ENCODE assay signal across 12 cellular contexts in genomic region chr14:65073605-65074201, GRCh38. TPM values are rescaled to one million over a fixed set of nuclear protein-coding genes. Genes with fewer than 3 reads are reported as not detected.
DNase-seq lines count a peak whose midpoint lies in the region; ATAC-seq, FAIRE-seq and TF ChIP-seq lines count a peak whose summit lies in the region.
"Had no signal": no experiment of that assay in that cellular context is flagged by ENCODE, and none has a peak within 500 bp of the region (broad histone marks: within the 10 kb centered on the region; RNA-seq: fewer than 3 reads in every experiment).

No MANE protein-coding gene starts in this region.

- in situ Hi-C loops in K562 (cut with MboI) = no loop called here

- no peaks in the 10 kb centered on the region; the same call in 1 of the 2 replicates for H4K20me1 ChIP-seq in K562 (replicated peaks; ENCODE audit: control insufficient read depth, insufficient read depth, low read length)

- H3K9me3 ChIP-seq in K562 (replicated peaks; ENCODE audit: control insufficient read depth, insufficient read depth, low read depth, low read length) (no peaks in the 10 kb centered on the region), small intestine (ENCODE audit: control insufficient read depth, low read depth) (no peaks in the 10 kb centered on the region)
- H3K9me3 ChIP-seq: SJCRH30 had no signal

- H3K9me1 ChIP-seq in K562 (ENCODE audit: control insufficient read depth, insufficient read depth, low read length) = peaks cover 8% of the 10 kb centered on the region

- BruUV-seq in K562 (replicated peaks; lab: Mats Ljungman, UMichigan) = no TSS peak

- CTCF ChIA-PET in K562 (lab: Yijun Ruan, JAX; ENCODE audit: low intra/inter-chr PET ratio) = no interaction called here

- peaks cover 52% of the 10 kb centered on the region; the same call in 2 of the 3 replicates for H3K36me3 ChIP-seq in K562 (ENCODE audit: control insufficient read depth, insufficient read depth, low read length)
- H3K36me3 ChIP-seq in small intestine (ENCODE audit: control insufficient read depth in 2 of 2, insufficient read depth in 2 of 2, low read length in 2 of 2) = peaks cover 2 to 19% of the 10 kb centered on the region in 2 donors

- H2AFZ ChIP-seq in K562 (ENCODE audit: low read depth, low read length) = no peak overlapping the region

- peak; percentile 15 for ATAC-seq in K562
- peak; percentile 20 for ATAC-seq in left lobe of liver
- ATAC-seq in HG03378 (IDR thresholded peaks at IDR 0.05; ENCODE audit: unreplicated experiment) = no peak
- no peak for ATAC-seq in GM18505 (IDR thresholded peaks at IDR 0.05; ENCODE audit: unreplicated experiment)

- H3K27me3 ChIP-seq in K562 (ENCODE audit: control insufficient read depth in 2 of 2, insufficient read depth in 2 of 2, low read length in 2 of 2) (no peaks in the 10 kb centered on the region), small intestine (ENCODE audit: control insufficient read depth in 2 of 2, insufficient read depth in 2 of 2, low read length in 2 of 2) (no peaks in the 10 kb centered on the region)
- H3K27me3 ChIP-seq: brain microvascular endothelial cell, SJCRH30 had no signal

- peak overlapping the region; percentile 40 for H3K27ac ChIP-seq in K562 (ENCODE audit: extremely low read depth, low read depth, low read length)
- peak overlapping the region; percentile 50 to 76 for H3K27ac ChIP-seq in small intestine (ENCODE audit: low read depth in 1 of 2, low read length in 1 of 2)
- H3K27ac ChIP-seq: brain microvascular endothelial cell, SJCRH30 had no signal

- TF ChIP-seq CTCF in K562 (IDR thresholded peaks at IDR 0.05 in 2 of 3, conservative IDR thresholded peaks at IDR 0.05 in 1 of 3; ENCODE audit: insufficient read depth in 2 of 3, low read depth in 1 of 3, low read length in 3 of 3) = no peak

- no peak for TF ChIP-seq EP300 in K562 (IDR thresholded peaks at IDR 0.05; ENCODE audit: low read length)

- H3K79me2 ChIP-seq in K562 (ENCODE audit: control insufficient read depth, insufficient read depth, low read length) = no peaks in the 10 kb centered on the region; the same call in 1 of the 3 replicates

- FAIRE-seq in K562 (lab: Jason Lieb, UNC) (no peak), small intestine (lab: Jason Lieb, UNC) (no peak)

- POLR2A ChIA-PET in K562 (lab: Yijun Ruan, JAX) = interaction anchor here (1.1 kb wide), 1 partner anchor 9 kb away, joined by 6 read pairs; no protein-coding TSS in a partner anchor

- H3K9ac ChIP-seq in K562 (ENCODE audit: insufficient read depth in 1 of 2, low read depth in 2 of 2, low read length in 2 of 2) = peak overlapping the region in 1 of 2 experiments; percentile 30; a peak in 2 of 4 replicates

- intact Hi-C loops in K562 (cut with micrococcal nuclease) = no loop called here

- no peak for TF ChIP-seq RAD21 in K562 (CRISPR knock-in tag; conservative IDR thresholded peaks at IDR 0.05 in 1 of 2, IDR thresholded peaks at IDR 0.05 in 1 of 2)

- H3K4me1 ChIP-seq in K562 (replicated peaks in 1 of 2; ENCODE audit: control insufficient read depth in 2 of 2, insufficient read depth in 2 of 2, low read length in 2 of 2) (peaks cover 17 to 27% of the 10 kb centered on the region in 2 experiments), small intestine (ENCODE audit: control insufficient read depth in 2 of 2, insufficient read depth in 1 of 2, low read depth in 1 of 2, low read length in 1 of 2) (peaks cover 14 to 25% of the 10 kb centered on the region in 2 donors)
- H3K4me1 ChIP-seq: SJCRH30 had no signal

- 0 out of 2 replicates have a peak overlapping the region, but pooled peaks have one; percentile 13 for H3K4me2 ChIP-seq in K562 (ENCODE audit: insufficient read depth, low read length)

- DNase-seq in HT-29 (ENCODE audit: low spot score) (peak; percentile 67), K562 (ENCODE audit: extremely low read depth in 1 of 4, low spot score in 3 of 4) (no peak), left lobe of liver (ENCODE audit: low spot score) (no peak), small intestine (peak; percentile 95), NCI-H1436 (lab: John Stamatoyannopoulos, UW) (no peak)
- DNase-seq: activated T-cell treated with anti-CD3 and anti-CD28 coated beads, Interleukin-2, amount 50 U/mL, for 48 hours; brain microvascular endothelial cell; COR-L47; NK-92 treated with Interleukin-12 subunit alpha and Interleukin-12 subunit beta, amount 100 ng/mL, for 24 hours; SJCRH30 had no signal

- H3K4me3 ChIP-seq in K562 (no peak overlapping the region), small intestine (ENCODE audit: low read depth in 1 of 2, low read length in 2 of 2) (no peak overlapping the region)
- H3K4me3 ChIP-seq: SJCRH30 had no signal

- 74% methylated on average over 3 of the region's 4 CpGs for WGBS in K562 (ENCODE audit: insufficient coverage, low coverage, missing lambda C conversion rate)
- 12 to 59% (median 36%) methylated on average over 4 of the region's 4 CpGs for whole genome bisulfite sequencing in small intestine, 3 donors

- TF ChIP-seq POLR2A in K562 (conservative IDR thresholded peaks at IDR 0.05) (no peak), GM18505 (IDR thresholded peaks at IDR 0.05; ENCODE audit: borderline replicate concordance, extremely low read depth, insufficient read depth, insufficient read length) (no peak)

TF ChIP-seq in K562, 482 proteins besides CTCF, POLR2A, EP300 and RAD21:
- no peak for TF ChIP-seq FOXJ3 (CRISPR knock-in tag; IDR thresholded peaks at IDR 0.05)
- TF ChIP-seq MBD2 (IDR thresholded peaks at IDR 0.05; ENCODE audit: borderline replicate concordance, low read depth) = no peak
- no peak for TF ChIP-seq YBX1 (IDR thresholded peaks at IDR 0.05)
- TF ChIP-seq ZNF146 (CRISPR knock-in tag; IDR thresholded peaks at IDR 0.05; ENCODE audit: unreplicated experiment) = no peak
- TF ChIP-seq POLR2AphosphoS5 (IDR thresholded peaks at IDR 0.05; ENCODE audit: control insufficient read depth, insufficient read depth, low read depth, low read length) = no peak
- TF ChIP-seq NR1H2 (CRISPR knock-in tag; IDR thresholded peaks at IDR 0.05) = no peak
- no peak for TF ChIP-seq SMAD1 (IDR thresholded peaks at IDR 0.05; ENCODE audit: low read depth, low read length, partially characterized antibody)
- TF ChIP-seq TCF7 (IDR thresholded peaks at IDR 0.05; ENCODE audit: borderline replicate concordance) = no peak
- no peak for TF ChIP-seq MEF2D (tag; conservative IDR thresholded peaks at IDR 0.05; ENCODE audit: low read depth)
- no peak for TF ChIP-seq TCF15 (CRISPR knock-in tag; IDR thresholded peaks at IDR 0.05)
- TF ChIP-seq NCOA2 (IDR thresholded peaks at IDR 0.05; ENCODE audit: partially characterized antibody in 2 of 2) = no peak
- TF ChIP-seq GABPB2 (CRISPR knock-in tag; conservative IDR thresholded peaks at IDR 0.05) = no peak
- no peak for TF ChIP-seq ETV1 (tag; conservative IDR thresholded peaks at IDR 0.05; ENCODE audit: low read depth)
- no peak for TF ChIP-seq CBX1 (IDR thresholded peaks at IDR 0.05; ENCODE audit: low read depth)
- TF ChIP-seq RUNX1 (IDR thresholded peaks at IDR 0.05; ENCODE audit: low read depth) = no peak
- TF ChIP-seq HDAC2 (IDR thresholded peaks at IDR 0.05) = no peak
- TF ChIP-seq TAF15 (IDR thresholded peaks at IDR 0.05; ENCODE audit: low read depth, low read length) = no peak
- TF ChIP-seq ZC3H4 (CRISPR knock-in tag; IDR thresholded peaks at IDR 0.05; ENCODE audit: borderline replicate concordance) = no peak
- no peak for TF ChIP-seq EHMT2 (IDR thresholded peaks at IDR 0.05)
- TF ChIP-seq IFI16 (CRISPR knock-in tag; IDR thresholded peaks at IDR 0.05) = no peak
TF ChIP-seq in K562: peak in this region for 0.

RNA-seq across cellular contexts. Expression of gene MAX, which starts 28.6 kb away (rescaled TPM):
- 31.2 and 32.7 TPM in 2 replicates for total RNA-seq in HT-29 (2014; rRNA removed; shearing (Covaris generic))
- total RNA-seq in K562 (2011; cell fraction: chromatin; rRNA removed; ENCODE audit: low replicate concordance) = 73.6 and 82.8 TPM in 2 replicates
- total RNA-seq in K562 (2011; cell fraction: nucleolus; rRNA removed) = 44.7 and 51.0 TPM in 2 replicates
- 59.2 and 80.7 TPM in 2 replicates for total RNA-seq in K562 (2011; cell fraction: nucleoplasm; rRNA removed)
- total RNA-seq in K562 (2014; rRNA removed) (40.9 and 63.6 TPM in 2 replicates), K562 (2014; rRNA removed; fragmentation: Illumina TruSeq; extraction: Trizol) (38.3 and 40.5 TPM in 2 replicates), K562 (2015; rRNA removed; fragmentation: Illumina TruSeq; extraction: Trizol) (50.3 and 52.1 TPM in 2 replicates), K562 (2021) (88.8 and 96.5 TPM in 2 replicates), left lobe of liver (32.3 TPM)
- polyA plus RNA-seq in K562 (2011; rRNA removed) (51.6 and 55.3 TPM in 2 replicates), K562 (2014; fragmentation: Illumina TruSeq; extraction: Trizol) (63.3 and 84.7 TPM in 2 replicates), K562 (2014; fragmentation: Nextera tagmentation; extraction: Ambion mirVana) (10 to 100 TPM; 15.4 to 32.7 TPM), K562 (2014; rRNA removed) (63.0 and 81.9 TPM in 2 replicates), small intestine (10 to 100 TPM; 42.9 to 77.3 (median 64.6) TPM)
- 34.4 and 50.1 TPM in 2 replicates for polyA plus RNA-seq in K562 (2011; cell fraction: cytosol; rRNA removed)
- polyA plus RNA-seq in K562 (2011; cell fraction: nucleus; rRNA removed) = 107 and 161 TPM in 2 replicates
- polyA plus RNA-seq in K562 (2012) = 36.0 and 46.4 TPM in 2 replicates
- 42.4 and 43.0 TPM in 2 replicates for polyA minus RNA-seq in K562 (2011; rRNA and poly(A)+ RNA removed)
- polyA minus RNA-seq in K562 (2011; cell fraction: cytosol; rRNA and poly(A)+ RNA removed) = 19.2 and 19.5 TPM in 2 replicates
- 35.8 and 40.4 TPM in 2 replicates for polyA minus RNA-seq in K562 (2011; cell fraction: nucleus; rRNA and poly(A)+ RNA removed)

Comparison
In these comparisons a context has a peak if more than half of its experiments do, and no peak if none do; other contexts are left out.
1. DNase-seq: peak in HT-29 (single experiment) and small intestine (single experiment); none in K562 (0 of 4), left lobe of liver (single experiment) and NCI-H1436 (single experiment).
2. ATAC-seq: peak in K562 (single experiment) and left lobe of liver (single experiment); none in HG03378 (single experiment) and GM18505 (single experiment).